Comparison of ENCODE assay signal across 24 cellular contexts in the genomic region with DNA sequence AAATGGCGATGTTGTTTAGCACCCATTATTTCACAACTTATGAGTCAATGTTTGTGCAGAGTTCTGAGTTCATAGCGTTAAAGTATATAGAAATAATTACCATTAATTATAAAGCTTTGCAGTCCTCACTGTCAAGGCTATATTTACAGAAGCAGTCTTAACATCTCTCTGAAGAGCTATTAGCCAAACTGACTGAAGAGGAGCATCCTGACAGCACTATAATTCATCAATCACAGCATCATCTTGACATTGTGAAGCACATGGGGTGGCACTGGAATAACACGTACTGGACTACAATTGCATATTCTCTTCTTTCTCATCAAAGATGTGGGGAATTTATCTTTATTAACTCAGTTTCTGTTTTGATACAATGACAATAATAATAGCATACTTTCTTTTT.
DNase-seq lines count a peak whose midpoint lies in the region; ATAC-seq, FAIRE-seq and TF ChIP-seq lines count a peak whose summit lies in the region.
"Had no signal": no experiment of that assay in that cellular context is flagged by ENCODE, and none has a peak within 500 bp of the region (broad histone marks: within the 10 kb centered on the region; RNA-seq: fewer than 3 reads in every experiment).

No MANE protein-coding gene starts in this region.

- TF ChIP-seq CTCF in bronchial epithelial cell (IDR thresholded peaks at IDR 0.05; ENCODE audit: insufficient read depth, low read length, severe bottlenecking) = no peak

- no peaks in the 10 kb centered on the region for H3K36me3 ChIP-seq in bronchial epithelial cell (ENCODE audit: control insufficient read depth, insufficient read depth, low read length)
- H3K36me3 ChIP-seq: BLaER1 had no signal

- no peaks in the 10 kb centered on the region for H3K27me3 ChIP-seq in bronchial epithelial cell (ENCODE audit: control insufficient read depth, insufficient read depth, low read length)
- H3K27me3 ChIP-seq: BLaER1 had no signal

- DNase-seq in DMS153 (lab: John Stamatoyannopoulos, UW) = peak; percentile 36
- no peak for DNase-seq in DMS153 treated with DMSO at 0.1 percent for 48 hours (lab: John Stamatoyannopoulos, UW; ENCODE audit: unreplicated experiment)
- DNase-seq in NCI-H748 (lab: John Stamatoyannopoulos, UW; ENCODE audit: unreplicated experiment) = peak; percentile 30
- no peak for DNase-seq in NCI-H748 treated with DMSO at 0.1 percent for 48 hours (lab: John Stamatoyannopoulos, UW)
- DNase-seq in bronchial epithelial cell (ENCODE audit: low read depth) = peak; percentile 1
- DNase-seq in substantia nigra (lab: John Stamatoyannopoulos, UW) = no peak
- no peak for DNase-seq in activated T-cell treated with anti-CD3 and anti-CD28 coated beads, Interleukin-2, amount 50 U/mL, for 4 hours
- DNase-seq: Caco-2; CD4-positive, CD25-positive, alpha-beta regulatory T cell; CD8-positive, alpha-beta T cell; DMS79; EL; GDM1; GM23248; H7; HCEC 1CT had no signal

- peaks cover 8% of the 10 kb centered on the region for H3K9me3 Mint-ChIP-seq in activated T-cell treated with anti-CD3 and anti-CD28 coated beads, Interleukin-2, amount 50 U/mL, for 4 hours

- H3K4me3 Mint-ChIP-seq in activated T-cell treated with anti-CD3 and anti-CD28 coated beads, Interleukin-2, amount 50 U/mL, for 4 hours = no peak overlapping the region
- H3K4me3 Mint-ChIP-seq: B cell; CD4-positive, CD25-positive, alpha-beta regulatory T cell; CD8-positive, alpha-beta T cell had no signal

- no peak for ATAC-seq in activated T-cell treated with anti-CD3 and anti-CD28 coated beads, Interleukin-2, amount 50 U/mL, for 4 hours
- ATAC-seq: CD8-positive, alpha-beta T cell; GM12878 had no signal

- H3K4me1 Mint-ChIP-seq in activated T-cell treated with anti-CD3 and anti-CD28 coated beads, Interleukin-2, amount 50 U/mL, for 4 hours (ENCODE audit: low read depth) = no peaks in the 10 kb centered on the region
- H3K4me1 Mint-ChIP-seq: B cell; CD4-positive, CD25-positive, alpha-beta regulatory T cell had no signal

- FAIRE-seq in bronchial epithelial cell (lab: Jason Lieb, UNC) = no peak
- FAIRE-seq: A204.1, GM12878, GM19239, H1 had no signal

- no peak overlapping the region for H3K27ac ChIP-seq in substantia nigra (ENCODE audit: low read depth, low read length, poor library complexity, severe bottlenecking)
- H3K27ac ChIP-seq: 22Rv1, BLaER1, C4-2B, GM23248 had no signal

- H3K36me3 Mint-ChIP-seq in activated T-cell treated with anti-CD3 and anti-CD28 coated beads, Interleukin-2, amount 50 U/mL, for 4 hours (ENCODE audit: insufficient read depth) = no peaks in the 10 kb centered on the region
- H3K36me3 Mint-ChIP-seq: CD4-positive, CD25-positive, alpha-beta regulatory T cell; CD8-positive, alpha-beta T cell had no signal

- no peak overlapping the region for H3K4me3 ChIP-seq in bronchial epithelial cell (ENCODE audit: low read depth, low read length)
- H3K4me3 ChIP-seq: BLaER1, GM12878, GM23248 had no signal

- H3K27me3 Mint-ChIP-seq in activated T-cell treated with anti-CD3 and anti-CD28 coated beads, Interleukin-2, amount 50 U/mL, for 4 hours (ENCODE audit: low read depth) = no peaks in the 10 kb centered on the region
- H3K27me3 Mint-ChIP-seq: B cell; CD4-positive, CD25-positive, alpha-beta regulatory T cell had no signal

Comparison
In these comparisons a context has a peak if more than half of its experiments do, and no peak if none do; other contexts are left out.
1. DNase-seq: peak in DMS153 (single experiment), NCI-H748 (single experiment) and bronchial epithelial cell (single experiment); none in DMS153 treated with DMSO at 0.1 percent for 48 hours (single experiment), NCI-H748 treated with DMSO at 0.1 percent for 48 hours (single experiment), substantia nigra (0 of 49) and activated T-cell treated with anti-CD3 and anti-CD28 coated beads, Interleukin-2, amount 50 U/mL, for 4 hours (single experiment).